In the genomic region with DNA sequence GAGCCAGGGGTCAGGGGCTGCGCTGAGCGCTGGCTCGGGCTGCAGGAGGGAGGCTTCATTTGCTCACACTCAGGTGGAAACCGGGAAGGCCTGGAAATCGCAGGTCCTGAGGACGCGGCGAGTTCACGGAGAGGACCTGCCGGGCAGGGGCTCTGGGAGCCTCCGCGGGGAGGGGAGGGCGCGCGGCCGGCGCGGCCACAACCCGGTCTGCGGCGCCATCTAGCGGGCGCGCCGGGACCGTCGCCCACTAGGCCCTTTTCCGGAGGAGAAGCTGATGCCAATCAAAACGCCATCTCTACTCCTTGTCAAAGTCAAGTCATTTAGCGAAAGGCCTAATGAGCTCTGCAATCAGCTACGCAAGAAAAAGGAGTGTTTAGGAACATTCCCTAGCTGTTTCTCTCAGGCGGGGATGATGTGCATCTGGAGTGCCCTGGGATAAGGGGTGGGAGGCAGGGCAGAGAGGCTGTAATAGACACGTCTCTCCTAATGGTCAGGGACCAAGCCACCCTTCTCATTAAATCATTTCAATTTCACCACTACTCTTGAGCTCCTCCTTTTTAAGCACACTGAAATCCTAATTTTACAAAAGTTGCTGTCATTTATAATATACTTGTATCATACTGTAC, we compare ENCODE assay signal across 8 cellular contexts.
DNase-seq lines count a peak whose midpoint lies in the region; ATAC-seq and TF ChIP-seq lines count a peak whose summit lies in the region.

No MANE protein-coding gene starts in this region.

- no peak overlapping the region for H3K27ac ChIP-seq in naive thymus-derived CD4-positive, alpha-beta T cell (ENCODE audit: low read depth, low read length)
- no peak overlapping the region for H3K27ac ChIP-seq in upper lobe of left lung

- POLR2A ChIA-PET in naive thymus-derived CD4-positive, alpha-beta T cell (lab: Charles Lee) = no interaction called here

- peaks cover 0 to 1% (median 0%) of the 10 kb centered on the region in 11 donors for H3K9me3 Mint-ChIP-seq in naive thymus-derived CD4-positive, alpha-beta T cell

- 6 to 18% methylated on average over 8 to 32 of the region's 33 CpGs for WGBS in upper lobe of left lung, 2 donors

- no peaks in the 10 kb centered on the region for H3K36me3 ChIP-seq in naive thymus-derived CD4-positive, alpha-beta T cell (ENCODE audit: control insufficient read depth in 2 of 3, insufficient read depth in 3 of 3, low read length in 3 of 3)
- no peaks in the 10 kb centered on the region for H3K36me3 ChIP-seq in upper lobe of left lung

- peak; percentile 65 for DNase-seq in G401 (ENCODE audit: low spot score)
- peak; percentile 17 for DNase-seq in GOT3 (lab: John Stamatoyannopoulos, UW)
- peak; percentile 65 for DNase-seq in NCI-H1092 treated with DMSO at 0.1 percent for 48 hours (lab: John Stamatoyannopoulos, UW)
- DNase-seq in activated CD4-positive, alpha-beta T cell treated with anti-CD3 and anti-CD28 coated beads, Interleukin-2, amount 50 U/mL, for 1 hour = peak; percentile 6
- DNase-seq in naive thymus-derived CD4-positive, alpha-beta T cell = peak in 5 of 9 donors; percentile 1 to 63 (median 11)
- DNase-seq in upper lobe of left lung = peak in 1 of 2 donors; percentile 91
- DNase-seq in NCI-H2196 (lab: John Stamatoyannopoulos, UW; ENCODE audit: unreplicated experiment) = no peak

- TF ChIP-seq EP300 in upper lobe of left lung (IDR thresholded peaks at IDR 0.05) = no peak

- intact Hi-C loops in naive thymus-derived CD4-positive, alpha-beta T cell (cut with micrococcal nuclease) = loop anchor here in 1 of 2 donors (1.0 to 2.0 kb wide), 2 partner anchors 178 to 296 kb away; no protein-coding TSS in a partner anchor

- in situ Hi-C loops in G401 (cut with HindIII; ENCODE audit: low sequenced_read_pairs) = no loop called here

- H3K27ac Mint-ChIP-seq in naive thymus-derived CD4-positive, alpha-beta T cell = no peak overlapping the region

- no peaks in the 10 kb centered on the region for H3K4me1 ChIP-seq in naive thymus-derived CD4-positive, alpha-beta T cell (ENCODE audit: control insufficient read depth in 2 of 2, insufficient read depth in 2 of 2, low read length in 2 of 2)
- peaks cover 0 to 6% (median 5%) of the 10 kb centered on the region in 4 donors for H3K4me1 ChIP-seq in upper lobe of left lung

- no peaks in the 10 kb centered on the region for H3K27me3 ChIP-seq in naive thymus-derived CD4-positive, alpha-beta T cell (ENCODE audit: control insufficient read depth in 2 of 2, insufficient read depth in 2 of 2, low read length in 2 of 2)
- no peaks in the 10 kb centered on the region for H3K27me3 ChIP-seq in upper lobe of left lung

- H3K4me3 Mint-ChIP-seq in naive thymus-derived CD4-positive, alpha-beta T cell = peak overlapping the region in 1 of 10 donors; percentile 35

- H3K9me3 ChIP-seq in naive thymus-derived CD4-positive, alpha-beta T cell (ENCODE audit: control insufficient read depth in 2 of 3, low read length in 3 of 3) = no peaks in the 10 kb centered on the region
- H3K9me3 ChIP-seq in upper lobe of left lung = no peaks in the 10 kb centered on the region

- CTCF ChIA-PET in naive thymus-derived CD4-positive, alpha-beta T cell (lab: Charles Lee) = interaction anchor here (0.9 to 1.5 kb wide), 2 partner anchors 273 to 275 kb away, joined by 5 read pairs; no protein-coding TSS in a partner anchor

- peak; percentile 43 for ATAC-seq in esophagus mucosa
- no peak for ATAC-seq in naive thymus-derived CD4-positive, alpha-beta T cell
- peak; percentile 57 to 82 for ATAC-seq in upper lobe of left lung (ENCODE audit: low FRiP score in 2 of 2)

- peak; percentile 44 to 82 (median 70) for TF ChIP-seq CTCF in upper lobe of left lung (IDR thresholded peaks at IDR 0.05)

- no peaks in the 10 kb centered on the region for H3K36me3 Mint-ChIP-seq in naive thymus-derived CD4-positive, alpha-beta T cell

- H3K4me1 Mint-ChIP-seq in naive thymus-derived CD4-positive, alpha-beta T cell = peaks cover 0 to 5% (median 0%) of the 10 kb centered on the region in 7 donors

- peaks cover 5 to 10% (median 7%) of the 10 kb centered on the region in 5 donors for H3K27me3 Mint-ChIP-seq in naive thymus-derived CD4-positive, alpha-beta T cell

- no peak overlapping the region for H3K4me3 ChIP-seq in naive thymus-derived CD4-positive, alpha-beta T cell (ENCODE audit: low read length)
- H3K4me3 ChIP-seq in upper lobe of left lung = no peak overlapping the region

- no peak for TF ChIP-seq POLR2A in upper lobe of left lung (IDR thresholded peaks at IDR 0.05)
